ENCODE assay signal across 8 cellular contexts in genomic region chr4:4575284-4576211, GRCh38. TPM values are rescaled to one million over a fixed set of nuclear protein-coding genes. Genes with fewer than 3 reads are reported as not detected.
DNase-seq lines count a peak whose midpoint lies in the region; ATAC-seq and TF ChIP-seq lines count a peak whose summit lies in the region.

No MANE protein-coding gene starts in this region.

- H3K27me3 ChIP-seq in ascending aorta (no peaks in the 10 kb centered on the region), sigmoid colon (no peaks in the 10 kb centered on the region)

- H3K4me1 ChIP-seq in ascending aorta (no peaks in the 10 kb centered on the region), sigmoid colon (peaks cover 0 to 13% (median 0%) of the 10 kb centered on the region in 4 donors)

- no peak for TF ChIP-seq EP300 in sigmoid colon (IDR thresholded peaks at IDR 0.05)

- peak; percentile 80 for DNase-seq in 8988T
- DNase-seq in T follicular helper cell (ENCODE audit: low read depth): peak; percentile 35
- DNase-seq in ascending aorta (ENCODE audit: low spot score in 2 of 2): peak in 1 of 2 donors; percentile 72
- peak; percentile 10 to 46 for DNase-seq in hippocampal formation (lab: John Stamatoyannopoulos, UW)
- DNase-seq in sigmoid colon: peak; percentile 66
- no peak for DNase-seq in NCI-H1436 treated with DMSO at 0.1 percent for 48 hours (lab: John Stamatoyannopoulos, UW)

- H3K9me3 ChIP-seq in ascending aorta (no peaks in the 10 kb centered on the region), sigmoid colon (no peaks in the 10 kb centered on the region)

- H3K27ac ChIP-seq in ascending aorta (peak overlapping the region; percentile 19 to 28), sigmoid colon (peak overlapping the region; percentile 43 to 70 (median 54))

- TF ChIP-seq CTCF in ascending aorta (IDR thresholded peaks at IDR 0.05) (peak; percentile 12 to 59 (median 41)), sigmoid colon (IDR thresholded peaks at IDR 0.05) (peak; percentile 4 to 73 (median 17))

- TF ChIP-seq POLR2A in sigmoid colon (IDR thresholded peaks at IDR 0.05): no peak

- 9 to 10% methylated on average over 71 of the region's 71 CpGs for WGBS in sigmoid colon, 2 donors

- peak overlapping the region; percentile 67 to 80 for H3K4me3 ChIP-seq in ascending aorta
- H3K4me3 ChIP-seq in sigmoid colon: peak overlapping the region; percentile 52 to 82 (median 62)

- intact Hi-C loops in ascending aorta (cut with DNase I) (no loop called here), sigmoid colon (cut with DNase I) (loop anchor here (2.0 to 5.0 kb wide), 2 partner anchors 35 to 88 kb away; no protein-coding TSS in a partner anchor)

- no peaks in the 10 kb centered on the region for H3K36me3 ChIP-seq in ascending aorta
- H3K36me3 ChIP-seq in sigmoid colon: no peaks in the 10 kb centered on the region

- ATAC-seq in GM18868 (IDR thresholded peaks at IDR 0.05; ENCODE audit: unreplicated experiment) (peak; percentile 76), HG03139 (IDR thresholded peaks at IDR 0.05; ENCODE audit: unreplicated experiment) (peak; percentile 80)

RNA-seq across cellular contexts. Expression of gene STX18, which starts 33.7 kb away (rescaled TPM):
- 28.2 TPM for total RNA-seq in ascending aorta
- total RNA-seq in sigmoid colon: 10 to 100 TPM; 23.5 to 26.9 (median 26.0) TPM
- 10 to 100 TPM; 24.1 to 45.1 (median 32.4) TPM for polyA plus RNA-seq in sigmoid colon
